1 cellular context compared by ENCODE assay signal in the genomic region with DNA sequence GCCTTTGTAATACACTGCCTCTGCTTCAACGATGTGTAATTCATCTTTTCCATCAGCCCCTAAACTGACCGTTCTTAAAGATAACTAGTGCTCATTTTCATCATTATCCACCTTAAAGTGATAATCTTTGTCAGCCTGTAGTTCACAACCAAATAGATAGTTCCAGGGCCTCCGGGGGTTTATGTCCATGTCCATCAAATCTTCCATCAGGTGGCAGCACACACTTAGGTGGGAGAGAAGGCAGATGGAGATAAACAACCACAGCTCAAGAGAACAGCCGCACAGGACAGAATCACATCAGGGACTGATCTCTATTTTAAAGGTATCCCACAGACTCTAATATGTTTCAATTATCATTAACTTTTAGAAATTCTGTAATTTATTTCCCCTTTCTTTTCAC.
TF ChIP-seq lines count a peak whose summit lies in the region.

No MANE protein-coding gene starts in this region.

TF ChIP-seq in H1, 55 proteins besides CTCF, POLR2A, EP300 and RAD21:
- TF ChIP-seq, protein P1, sequence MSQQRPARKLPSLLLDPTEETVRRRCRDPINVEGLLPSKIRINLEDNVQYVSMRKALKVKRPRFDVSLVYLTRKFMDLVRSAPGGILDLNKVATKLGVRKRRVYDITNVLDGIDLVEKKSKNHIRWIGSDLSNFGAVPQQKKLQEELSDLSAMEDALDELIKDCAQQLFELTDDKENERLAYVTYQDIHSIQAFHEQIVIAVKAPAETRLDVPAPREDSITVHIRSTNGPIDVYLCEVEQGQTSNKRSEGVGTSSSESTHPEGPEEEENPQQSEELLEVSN (IDR thresholded peaks at IDR 0.05) = no peak
- no peak for TF ChIP-seq BACH1 (IDR thresholded peaks at IDR 0.05; ENCODE audit: low read length)
- no peak for TF ChIP-seq ZNF274 (IDR thresholded peaks at IDR 0.05; ENCODE audit: borderline replicate concordance, extremely low read depth, low read length)
- no peak for TF ChIP-seq CHD1 (IDR thresholded peaks at IDR 0.05; ENCODE audit: low read depth, low read length)
- no peak for TF ChIP-seq TAF7 (optimal IDR thresholded peaks at IDR 0.05; ENCODE audit: borderline replicate concordance, low read depth, low read length)
- no peak for TF ChIP-seq CTBP2 (IDR thresholded peaks at IDR 0.05; ENCODE audit: borderline replicate concordance, insufficient read depth, insufficient read length, low read length)
- TF ChIP-seq, protein P2, sequence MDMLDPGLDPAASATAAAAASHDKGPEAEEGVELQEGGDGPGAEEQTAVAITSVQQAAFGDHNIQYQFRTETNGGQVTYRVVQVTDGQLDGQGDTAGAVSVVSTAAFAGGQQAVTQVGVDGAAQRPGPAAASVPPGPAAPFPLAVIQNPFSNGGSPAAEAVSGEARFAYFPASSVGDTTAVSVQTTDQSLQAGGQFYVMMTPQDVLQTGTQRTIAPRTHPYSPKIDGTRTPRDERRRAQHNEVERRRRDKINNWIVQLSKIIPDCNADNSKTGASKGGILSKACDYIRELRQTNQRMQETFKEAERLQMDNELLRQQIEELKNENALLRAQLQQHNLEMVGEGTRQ (IDR thresholded peaks at IDR 0.05; ENCODE audit: low read length) = no peak
- TF ChIP-seq POLR2AphosphoS5 (IDR thresholded peaks at IDR 0.05; ENCODE audit: low read depth, low read length) = no peak
- no peak for TF ChIP-seq CHD2 (IDR thresholded peaks at IDR 0.05; ENCODE audit: low read length)
- no peak for TF ChIP-seq SIRT6 (IDR thresholded peaks at IDR 0.05; ENCODE audit: low read length)
- no peak for TF ChIP-seq CBX5 (IDR thresholded peaks at IDR 0.05; ENCODE audit: low read depth, low read length)
- TF ChIP-seq SP1 (IDR thresholded peaks at IDR 0.05; ENCODE audit: low read depth, low read length) = no peak
- no peak for TF ChIP-seq KDM5A (IDR thresholded peaks at IDR 0.05; ENCODE audit: low read length)
- TF ChIP-seq CEBPB (IDR thresholded peaks at IDR 0.05; ENCODE audit: low read depth, low read length) = no peak
- TF ChIP-seq JUND (IDR thresholded peaks at IDR 0.05; ENCODE audit: low read length) = no peak
- no peak for TF ChIP-seq SP2 (IDR thresholded peaks at IDR 0.05; ENCODE audit: low read length)
- TF ChIP-seq, protein P3, sequence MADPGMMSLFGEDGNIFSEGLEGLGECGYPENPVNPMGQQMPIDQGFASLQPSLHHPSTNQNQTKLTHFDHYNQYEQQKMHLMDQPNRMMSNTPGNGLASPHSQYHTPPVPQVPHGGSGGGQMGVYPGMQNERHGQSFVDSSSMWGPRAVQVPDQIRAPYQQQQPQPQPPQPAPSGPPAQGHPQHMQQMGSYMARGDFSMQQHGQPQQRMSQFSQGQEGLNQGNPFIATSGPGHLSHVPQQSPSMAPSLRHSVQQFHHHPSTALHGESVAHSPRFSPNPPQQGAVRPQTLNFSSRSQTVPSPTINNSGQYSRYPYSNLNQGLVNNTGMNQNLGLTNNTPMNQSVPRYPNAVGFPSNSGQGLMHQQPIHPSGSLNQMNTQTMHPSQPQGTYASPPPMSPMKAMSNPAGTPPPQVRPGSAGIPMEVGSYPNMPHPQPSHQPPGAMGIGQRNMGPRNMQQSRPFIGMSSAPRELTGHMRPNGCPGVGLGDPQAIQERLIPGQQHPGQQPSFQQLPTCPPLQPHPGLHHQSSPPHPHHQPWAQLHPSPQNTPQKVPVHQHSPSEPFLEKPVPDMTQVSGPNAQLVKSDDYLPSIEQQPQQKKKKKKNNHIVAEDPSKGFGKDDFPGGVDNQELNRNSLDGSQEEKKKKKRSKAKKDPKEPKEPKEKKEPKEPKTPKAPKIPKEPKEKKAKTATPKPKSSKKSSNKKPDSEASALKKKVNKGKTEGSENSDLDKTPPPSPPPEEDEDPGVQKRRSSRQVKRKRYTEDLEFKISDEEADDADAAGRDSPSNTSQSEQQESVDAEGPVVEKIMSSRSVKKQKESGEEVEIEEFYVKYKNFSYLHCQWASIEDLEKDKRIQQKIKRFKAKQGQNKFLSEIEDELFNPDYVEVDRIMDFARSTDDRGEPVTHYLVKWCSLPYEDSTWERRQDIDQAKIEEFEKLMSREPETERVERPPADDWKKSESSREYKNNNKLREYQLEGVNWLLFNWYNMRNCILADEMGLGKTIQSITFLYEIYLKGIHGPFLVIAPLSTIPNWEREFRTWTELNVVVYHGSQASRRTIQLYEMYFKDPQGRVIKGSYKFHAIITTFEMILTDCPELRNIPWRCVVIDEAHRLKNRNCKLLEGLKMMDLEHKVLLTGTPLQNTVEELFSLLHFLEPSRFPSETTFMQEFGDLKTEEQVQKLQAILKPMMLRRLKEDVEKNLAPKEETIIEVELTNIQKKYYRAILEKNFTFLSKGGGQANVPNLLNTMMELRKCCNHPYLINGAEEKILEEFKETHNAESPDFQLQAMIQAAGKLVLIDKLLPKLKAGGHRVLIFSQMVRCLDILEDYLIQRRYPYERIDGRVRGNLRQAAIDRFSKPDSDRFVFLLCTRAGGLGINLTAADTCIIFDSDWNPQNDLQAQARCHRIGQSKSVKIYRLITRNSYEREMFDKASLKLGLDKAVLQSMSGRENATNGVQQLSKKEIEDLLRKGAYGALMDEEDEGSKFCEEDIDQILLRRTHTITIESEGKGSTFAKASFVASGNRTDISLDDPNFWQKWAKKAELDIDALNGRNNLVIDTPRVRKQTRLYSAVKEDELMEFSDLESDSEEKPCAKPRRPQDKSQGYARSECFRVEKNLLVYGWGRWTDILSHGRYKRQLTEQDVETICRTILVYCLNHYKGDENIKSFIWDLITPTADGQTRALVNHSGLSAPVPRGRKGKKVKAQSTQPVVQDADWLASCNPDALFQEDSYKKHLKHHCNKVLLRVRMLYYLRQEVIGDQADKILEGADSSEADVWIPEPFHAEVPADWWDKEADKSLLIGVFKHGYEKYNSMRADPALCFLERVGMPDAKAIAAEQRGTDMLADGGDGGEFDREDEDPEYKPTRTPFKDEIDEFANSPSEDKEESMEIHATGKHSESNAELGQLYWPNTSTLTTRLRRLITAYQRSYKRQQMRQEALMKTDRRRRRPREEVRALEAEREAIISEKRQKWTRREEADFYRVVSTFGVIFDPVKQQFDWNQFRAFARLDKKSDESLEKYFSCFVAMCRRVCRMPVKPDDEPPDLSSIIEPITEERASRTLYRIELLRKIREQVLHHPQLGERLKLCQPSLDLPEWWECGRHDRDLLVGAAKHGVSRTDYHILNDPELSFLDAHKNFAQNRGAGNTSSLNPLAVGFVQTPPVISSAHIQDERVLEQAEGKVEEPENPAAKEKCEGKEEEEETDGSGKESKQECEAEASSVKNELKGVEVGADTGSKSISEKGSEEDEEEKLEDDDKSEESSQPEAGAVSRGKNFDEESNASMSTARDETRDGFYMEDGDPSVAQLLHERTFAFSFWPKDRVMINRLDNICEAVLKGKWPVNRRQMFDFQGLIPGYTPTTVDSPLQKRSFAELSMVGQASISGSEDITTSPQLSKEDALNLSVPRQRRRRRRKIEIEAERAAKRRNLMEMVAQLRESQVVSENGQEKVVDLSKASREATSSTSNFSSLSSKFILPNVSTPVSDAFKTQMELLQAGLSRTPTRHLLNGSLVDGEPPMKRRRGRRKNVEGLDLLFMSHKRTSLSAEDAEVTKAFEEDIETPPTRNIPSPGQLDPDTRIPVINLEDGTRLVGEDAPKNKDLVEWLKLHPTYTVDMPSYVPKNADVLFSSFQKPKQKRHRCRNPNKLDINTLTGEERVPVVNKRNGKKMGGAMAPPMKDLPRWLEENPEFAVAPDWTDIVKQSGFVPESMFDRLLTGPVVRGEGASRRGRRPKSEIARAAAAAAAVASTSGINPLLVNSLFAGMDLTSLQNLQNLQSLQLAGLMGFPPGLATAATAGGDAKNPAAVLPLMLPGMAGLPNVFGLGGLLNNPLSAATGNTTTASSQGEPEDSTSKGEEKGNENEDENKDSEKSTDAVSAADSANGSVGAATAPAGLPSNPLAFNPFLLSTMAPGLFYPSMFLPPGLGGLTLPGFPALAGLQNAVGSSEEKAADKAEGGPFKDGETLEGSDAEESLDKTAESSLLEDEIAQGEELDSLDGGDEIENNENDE (IDR thresholded peaks at IDR 0.05; ENCODE audit: insufficient replicate concordance, low read length) = no peak
TF ChIP-seq in H1: peak in this region for 0.
